In the genomic region with DNA sequence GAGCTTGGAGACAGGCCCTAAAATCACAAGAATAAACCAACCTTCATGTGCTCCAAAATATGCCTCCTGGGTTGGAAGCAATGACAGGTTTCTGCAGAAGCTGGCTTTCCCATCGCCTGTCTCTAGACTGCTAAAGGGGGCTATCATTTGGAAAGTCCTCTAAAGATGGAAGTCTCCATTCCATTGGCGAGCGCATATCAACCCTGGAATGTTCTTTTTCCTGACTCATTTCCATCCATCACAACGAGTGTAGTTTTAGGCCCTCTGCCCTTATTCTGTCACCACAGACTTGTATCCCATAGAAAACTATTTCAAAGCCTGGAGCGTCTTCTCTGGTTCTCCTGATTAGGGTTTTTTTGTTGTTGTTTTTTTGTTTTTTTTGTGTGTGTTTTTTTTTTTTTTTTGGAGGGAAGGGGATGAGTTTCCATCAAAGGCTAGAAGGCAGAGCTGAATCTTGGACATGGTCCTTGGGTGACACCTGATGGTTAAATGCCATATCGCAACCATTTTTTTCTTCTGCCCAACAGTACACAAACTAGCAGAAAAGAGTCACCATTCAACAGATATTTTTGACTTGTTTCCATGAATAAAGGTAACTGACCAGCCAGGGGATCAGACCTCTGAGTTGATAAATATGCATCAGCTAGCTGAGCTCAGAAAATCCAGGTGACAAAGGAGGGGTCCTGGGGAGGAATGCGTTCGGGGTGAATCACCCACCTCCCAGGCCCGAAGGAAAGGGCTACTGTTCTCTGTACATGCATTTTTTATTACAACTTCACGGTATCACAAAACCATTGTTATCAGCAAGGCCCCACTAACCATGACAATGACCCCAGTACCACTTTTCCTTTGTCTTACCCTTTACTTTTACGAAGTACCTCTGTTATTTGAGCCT, we compare ENCODE assay signal across 1 cellular context.
TF ChIP-seq lines count a peak whose summit lies in the region.

No MANE protein-coding gene starts in this region.

TF ChIP-seq in WTC11, 78 proteins besides CTCF, POLR2A, EP300 and RAD21 (continued from another document):
- no peak for TF ChIP-seq TP53 (CRISPR knock-in tag; IDR thresholded peaks at IDR 0.05)
- TF ChIP-seq MLX (CRISPR knock-in tag; IDR thresholded peaks at IDR 0.05), result no peak
